Comparison of ENCODE assay signal across 11 cellular contexts in genomic region chr19:45322744-45323281, GRCh38. TPM values are rescaled to one million over a fixed set of nuclear protein-coding genes. Genes with fewer than 3 reads are reported as not detected.
DNase-seq lines count a peak whose midpoint lies in the region; ATAC-seq, FAIRE-seq and TF ChIP-seq lines count a peak whose summit lies in the region.
"Had no signal": no experiment of that assay in that cellular context is flagged by ENCODE, and none has a peak within 500 bp of the region (broad histone marks: within the 10 kb centered on the region; RNA-seq: fewer than 3 reads in every experiment).

TSS of gene CKM (minus strand) at chr19:45322875. CDS start at chr19:45319713, 3,162 bp downstream.

- TF ChIP-seq CTCF in epithelial cell of proximal tubule (conservative IDR thresholded peaks at IDR 0.05; ENCODE audit: low read depth, low read length) (no peak), suprapubic skin (IDR thresholded peaks at IDR 0.05) (no peak)

- ATAC-seq in HG03354 (IDR thresholded peaks at IDR 0.05; ENCODE audit: poor library complexity, severe bottlenecking, unreplicated experiment) (no peak), HG02642 (IDR thresholded peaks at IDR 0.05; ENCODE audit: poor library complexity, unreplicated experiment) (no peak)

- TF ChIP-seq EP300 in suprapubic skin (IDR thresholded peaks at IDR 0.05) = no peak

- WGBS in mesodermal cell (ENCODE audit: insufficient coverage in 2 of 2), 2 experiments = 65 to 67% methylated on average over 7 to 12 of the region's 15 CpGs
- no CpG with 5 or more reads among the region's 15 CpGs for WGBS in suprapubic skin

- DNase-seq in epithelial cell of proximal tubule (ENCODE audit: low read depth) (no peak), suprapubic skin (ENCODE audit: low spot score in 2 of 2) (no peak), HTR-8/SVneo (ENCODE audit: insufficient read length, low spot score) (no peak)
- DNase-seq in activated CD8-positive, alpha-beta memory T cell treated with anti-CD3 and anti-CD28 coated beads, Interleukin-2, amount 50 U/mL, for 4 hours = no peak
- DNase-seq: stimulated activated CD4-positive, alpha-beta T cell treated with anti-CD3 and anti-CD28 coated beads, Interleukin-12 subunit alpha, Interleukin-12 subunit beta, amount 100 ng/mL, for 4 hours had no signal

- peak within 1 kb of the TSS; percentile 60 for H3K9ac ChIP-seq in HUES6 (ENCODE audit: low read length)

- H3K27me3 ChIP-seq in HUES6 (ENCODE audit: control insufficient read depth, insufficient read depth, low read length) = peaks cover 12% of the 10 kb centered on the region
- H3K27me3 ChIP-seq in suprapubic skin = peaks cover 50% of the 10 kb centered on the region

- H3K4me1 ChIP-seq in HUES6 (ENCODE audit: control insufficient read depth, insufficient read depth, low read length) = peaks cover 22% of the 10 kb centered on the region
- H3K4me1 ChIP-seq in mesodermal cell (ENCODE audit: control insufficient read depth, insufficient read depth, low read length, poor library complexity, severe bottlenecking) = peaks cover 10% of the 10 kb centered on the region
- peaks cover 14% of the 10 kb centered on the region for H3K4me1 ChIP-seq in suprapubic skin

- FAIRE-seq in HTR-8/SVneo (lab: Jason Lieb, UNC) = no peak

- H3K36me3 ChIP-seq in HUES6 (ENCODE audit: control insufficient read depth, insufficient read depth, low read length) = no peaks in the 10 kb centered on the region
- no peaks in the 10 kb centered on the region for H3K36me3 ChIP-seq in mesodermal cell (ENCODE audit: control insufficient read depth, insufficient read depth, low read length)
- no peaks in the 10 kb centered on the region for H3K36me3 ChIP-seq in suprapubic skin

- no peak within 1 kb of the TSS for H3K27ac ChIP-seq in HUES6 (ENCODE audit: low read depth, low read length)
- no peak within 1 kb of the TSS for H3K27ac ChIP-seq in mesodermal cell (ENCODE audit: low read depth, low read length, severe bottlenecking)
- H3K27ac ChIP-seq in suprapubic skin = no peak within 1 kb of the TSS

- TF ChIP-seq POLR2A in suprapubic skin (IDR thresholded peaks at IDR 0.05) = no peak

- H3K9me3 ChIP-seq in HUES6 (ENCODE audit: control insufficient read depth, insufficient read depth, low read depth, low read length) = no peaks in the 10 kb centered on the region
- H3K9me3 ChIP-seq in mesodermal cell (ENCODE audit: control insufficient read depth, low read length) = no peaks in the 10 kb centered on the region
- H3K9me3 ChIP-seq in suprapubic skin = no peaks in the 10 kb centered on the region

- H3K4me3 ChIP-seq in HUES6 (ENCODE audit: low read depth, low read length) (peak within 1 kb of the TSS; percentile 53), epithelial cell of proximal tubule (ENCODE audit: low read depth, low read length) (peak within 1 kb of the TSS; percentile 37), mesodermal cell (ENCODE audit: extremely low read depth, insufficient read depth, low read length, poor library complexity, severe bottlenecking) (peak within 1 kb of the TSS; percentile 24), suprapubic skin (peak within 1 kb of the TSS; percentile 27)

RNA-seq across cellular contexts. Expression of gene CKM, which starts in this region (rescaled TPM):
- total RNA-seq in epithelial cell of proximal tubule (not detected in 2 replicates), suprapubic skin (not detected)
- polyA plus RNA-seq in mesodermal cell (2013, experiment 1 of 2) = 0.18 TPM
- not detected for polyA plus RNA-seq in mesodermal cell (2013, experiment 2 of 2)
- total RNA-seq: M059J; T-helper 1 cell treated with Interleukin-12 subunit alpha and Interleukin-12 subunit beta and Interleukin-4 antibody, amounts not matched to agents 30 ng/mL and 1 ng/mL, for 36 hours had no signal
